In the genomic region with DNA sequence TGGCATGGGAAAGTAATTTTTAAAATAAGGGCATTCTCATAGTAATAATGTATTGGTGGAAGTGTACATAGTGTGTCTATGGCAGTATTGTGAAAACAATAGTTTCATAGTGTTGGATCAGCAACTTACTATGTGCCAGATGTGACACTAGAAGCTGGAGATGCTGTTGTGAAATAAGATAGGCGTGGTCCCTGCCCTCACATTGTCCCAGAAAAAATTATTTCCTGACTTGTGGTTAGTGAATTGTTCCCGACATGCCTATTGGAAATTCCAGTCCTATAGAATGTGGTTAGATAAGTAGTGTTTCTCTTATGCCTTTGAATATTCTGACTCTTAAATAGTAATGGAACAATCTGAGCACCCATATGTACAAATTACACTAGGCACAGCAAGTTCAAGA, we compare ENCODE assay signal across 18 cellular contexts. TPM values are rescaled to one million over a fixed set of nuclear protein-coding genes. Genes with fewer than 3 reads are reported as not detected.
DNase-seq lines count a peak whose midpoint lies in the region; FAIRE-seq and TF ChIP-seq lines count a peak whose summit lies in the region.
"Had no signal": no experiment of that assay in that cellular context is flagged by ENCODE, and none has a peak within 500 bp of the region (broad histone marks: within the 10 kb centered on the region; RNA-seq: fewer than 3 reads in every experiment).

No MANE protein-coding gene starts in this region.

- intact Hi-C loops in head of caudate nucleus (cut with DNase I) = no loop called here

- H3K36me3 ChIP-seq in keratinocyte (ENCODE audit: control insufficient read depth in 2 of 2, extremely low read depth in 1 of 2, insufficient read depth in 2 of 2, low read length in 2 of 2) = no peaks in the 10 kb centered on the region

- H3K27me3 ChIP-seq in keratinocyte (ENCODE audit: control insufficient read depth, extremely low read depth, insufficient read depth, low read length) = no peaks in the 10 kb centered on the region

- H3K4me3 ChIP-seq in keratinocyte (ENCODE audit: control insufficient read depth in 2 of 3, extremely low read depth in 1 of 3, insufficient read depth in 2 of 3, low read depth in 1 of 3, low read length in 3 of 3) = no peak overlapping the region
- H3K4me3 ChIP-seq: smooth muscle cell had no signal

- H3K9me3 ChIP-seq in keratinocyte (ENCODE audit: control insufficient read depth, low read depth, low read length) = no peaks in the 10 kb centered on the region

- no peak overlapping the region for H2AFZ ChIP-seq in keratinocyte (ENCODE audit: control insufficient read depth, low read length)

- H3K9ac ChIP-seq in keratinocyte (ENCODE audit: control insufficient read depth, extremely low read depth, insufficient read depth, low read length) = no peak overlapping the region

- H3K4me1 ChIP-seq in keratinocyte (ENCODE audit: control insufficient read depth, extremely low read depth, insufficient read depth, low read length) = peaks cover 34% of the 10 kb centered on the region

- dilution Hi-C loops in keratinocyte (cut with MboI; ENCODE audit: extremely low pct_ligation_motif_present, low sequenced_read_pairs) = no loop called here

- H3K79me2 ChIP-seq in keratinocyte (ENCODE audit: control insufficient read depth, insufficient read depth, low read length) = no peaks in the 10 kb centered on the region

- peak overlapping the region; percentile 20 for H3K4me2 ChIP-seq in keratinocyte (ENCODE audit: control insufficient read depth, extremely low read depth, insufficient read depth, low read depth, low read length)
- H3K4me2 ChIP-seq: smooth muscle cell had no signal

- no peak for TF ChIP-seq CTCF in keratinocyte (optimal IDR thresholded peaks at IDR 0.05 in 1 of 3, IDR thresholded peaks at IDR 0.05 in 1 of 3, conservative IDR thresholded peaks at IDR 0.05 in 1 of 3; ENCODE audit: extremely low read depth in 1 of 3, insufficient read depth in 2 of 3, low read length in 3 of 3)

- peak overlapping the region; percentile 62 for H3K27ac ChIP-seq in keratinocyte (ENCODE audit: control insufficient read depth, insufficient read depth, low read length)

- peak; percentile 88 for FAIRE-seq in keratinocyte (lab: Jason Lieb, UNC)
- FAIRE-seq: colon had no signal

- no peaks in the 10 kb centered on the region for H3K9me1 ChIP-seq in keratinocyte (ENCODE audit: control insufficient read depth, extremely low read depth, insufficient read depth, low read length)

- DNase-seq in GM03348 (ENCODE audit: low spot score) (peak; percentile 21), NCI-H460 (ENCODE audit: extremely low read depth, low read depth) (peak; percentile 5), dermis blood vessel endothelial cell (peak; percentile 13), keratinocyte (ENCODE audit: low read depth, low spot score) (peak; percentile 30), GF-D8 (lab: John Stamatoyannopoulos, UW) (no peak), head of caudate nucleus (no peak)
- DNase-seq in stimulated activated naive CD4-positive, alpha-beta T cell (lab: John Stamatoyannopoulos, UW) = no peak
- DNase-seq: activated CD4-positive, CD25-positive, alpha-beta regulatory T cell; C1 segment of cervical spinal cord; H9; islet precursor cell; Kasumi-1; naive thymus-derived CD8-positive, alpha-beta T cell; NCI-H146; posterior cingulate gyrus; SIG-M5 had no signal

- no peaks in the 10 kb centered on the region for H4K20me1 ChIP-seq in keratinocyte (ENCODE audit: control insufficient read depth, extremely low read depth, insufficient read depth, low read length)

RNA-seq across cellular contexts. Expression of a gene that starts 55.3 kb away (rescaled TPM):
- total RNA-seq in NCI-H460 (2014; rRNA removed; shearing (Covaris generic)) = 43.7 and 55.3 TPM in 2 replicates
- polyA plus RNA-seq in NCI-H460 (2014; cell fraction: nucleus; rRNA removed) = 36.2 and 128 TPM in 2 replicates
- 19.2 and 36.9 TPM in 2 replicates for total RNA-seq in dermis blood vessel endothelial cell
- polyA plus RNA-seq in keratinocyte = 24.5 to 50.3 TPM (median 48.7 TPM) in 3 replicates
- 15.0 TPM for polyA plus RNA-seq in keratinocyte (2011; ENCODE audit: low read depth)
- polyA plus RNA-seq in keratinocyte (2011; cell fraction: cytosol; rRNA removed) = 23.5 and 32.4 TPM in 2 replicates
- 44.3 and 51.4 TPM in 2 replicates for polyA plus RNA-seq in keratinocyte (2011; cell fraction: nucleus; rRNA removed)
- polyA plus RNA-seq in keratinocyte (2012; ENCODE audit: low replicate concordance) = 16.7 and 39.8 TPM in 2 replicates
- 28.1 to 51.7 TPM (median 33.3 TPM) in 3 replicates for polyA minus RNA-seq in keratinocyte
- 40.3 TPM for polyA minus RNA-seq in keratinocyte (2011; cell fraction: cytosol; rRNA and poly(A)+ RNA removed)
- polyA minus RNA-seq in keratinocyte (2011; cell fraction: nucleus; rRNA and poly(A)+ RNA removed) = 30.6 and 76.9 TPM in 2 replicates

Comparison
In these comparisons a context has a peak if more than half of its experiments do, and no peak if none do; other contexts are left out.
1. DNase-seq: peak in GM03348 (single experiment), NCI-H460 (single experiment), dermis blood vessel endothelial cell (single experiment) and keratinocyte (single experiment); none in GF-D8 (single experiment), stimulated activated naive CD4-positive, alpha-beta T cell (0 of 6) and head of caudate nucleus (0 of 42).